19 cellular contexts compared by ENCODE assay signal in genomic region chr17:80452173-80452915, GRCh38. TPM values are rescaled to one million over a fixed set of nuclear protein-coding genes. Genes with fewer than 3 reads are reported as not detected.
A peak's percentile ranks its signal among the peaks of the same experiment; 100 is the strongest.
DNase-seq lines count a peak whose midpoint lies in the region; ATAC-seq lines count a peak whose summit lies in the region.
"Had no signal": no experiment of that assay in that cellular context is flagged by ENCODE, and none has a peak within 500 bp of the region (broad histone marks: within the 10 kb centered on the region; RNA-seq: fewer than 3 reads in every experiment).

No MANE protein-coding gene starts in this region.

- no peak overlapping the region for H2BK12ac ChIP-seq in neuronal stem cell (ENCODE audit: low read length)

- peak overlapping the region; percentile 43 for H3K23ac ChIP-seq in neuronal stem cell (ENCODE audit: low read depth, low read length, poor library complexity)

- H3K18ac ChIP-seq in neuronal stem cell (ENCODE audit: low read length): no peak overlapping the region

- H3K4me2 ChIP-seq in neuronal stem cell (ENCODE audit: insufficient read depth, low read length, poor library complexity, severe bottlenecking): no peak overlapping the region

- H4K91ac ChIP-seq in neuronal stem cell (ENCODE audit: low read depth, low read length, poor library complexity): no peak overlapping the region

- peak overlapping the region; percentile 15 for H3K9ac ChIP-seq in neuronal stem cell (ENCODE audit: low read depth, low read length, poor library complexity)

- peaks cover 0 to 21% (median 0%) of the 10 kb centered on the region in 3 experiments for H3K27me3 ChIP-seq in neuronal stem cell (ENCODE audit: control insufficient read depth in 3 of 3, insufficient read depth in 3 of 3, low read depth in 1 of 3, low read length in 3 of 3)
- H3K27me3 ChIP-seq: gastroesophageal sphincter, SJSA1 had no signal

- H2BK120ac ChIP-seq in neuronal stem cell (ENCODE audit: low read depth, low read length): no peak overlapping the region

- no peaks in the 10 kb centered on the region for H3K79me1 ChIP-seq in neuronal stem cell (ENCODE audit: low read depth, low read length)

- no peak overlapping the region for H3K4ac ChIP-seq in neuronal stem cell (ENCODE audit: low read length)

- WGBS in neuronal stem cell (ENCODE audit: extremely low coverage in 2 of 2, insufficient read length in 2 of 2, insufficient replicate concordance in 1 of 2), 2 donors: no CpG with 5 or more reads among the region's 14 CpGs

- H3K14ac ChIP-seq in neuronal stem cell (ENCODE audit: low read length): no peak overlapping the region

- ATAC-seq in left ventricle myocardium superior: no peak
- no peak for ATAC-seq in HG03342 (IDR thresholded peaks at IDR 0.05; ENCODE audit: unreplicated experiment)
- ATAC-seq: activated T-cell treated with anti-CD3 and anti-CD28 coated beads, Interleukin-2, amount 50 U/mL, for 4 hours; gastroesophageal sphincter; T-helper 17 cell had no signal

- H4K8ac ChIP-seq in neuronal stem cell (ENCODE audit: low read depth, low read length): no peak overlapping the region

- no peaks in the 10 kb centered on the region for H3K9me3 ChIP-seq in neuronal stem cell (replicated peaks in 1 of 2; ENCODE audit: control insufficient read depth in 2 of 2, insufficient read depth in 1 of 2, low read depth in 1 of 2, low read length in 2 of 2)
- H3K9me3 ChIP-seq: gastroesophageal sphincter, spleen had no signal

- H3K4me3 ChIP-seq in neuronal stem cell (ENCODE audit: low read length in 2 of 2): no peak overlapping the region
- H3K4me3 ChIP-seq: gastroesophageal sphincter, SJSA1, spleen had no signal

- H3K4me1 ChIP-seq in neuronal stem cell (ENCODE audit: control insufficient read depth in 2 of 2, insufficient read depth in 1 of 2, low read depth in 1 of 2, low read length in 2 of 2): peaks cover 11% of the 10 kb centered on the region in 2 donors

- H3K27ac ChIP-seq in cingulate gyrus (ENCODE audit: low read depth, low read length) (peak overlapping the region; percentile 29), neuronal stem cell (replicated peaks; ENCODE audit: low read length) (no peak overlapping the region)
- H3K27ac ChIP-seq: epithelial cell of prostate, gastroesophageal sphincter, SJSA1 had no signal

- H2AK5ac ChIP-seq in neuronal stem cell (ENCODE audit: low read depth, low read length): no peak overlapping the region

- H2BK15ac ChIP-seq in neuronal stem cell (ENCODE audit: low read length): no peak overlapping the region

- peak; percentile 95 for DNase-seq in DMS 273 (lab: John Stamatoyannopoulos, UW; ENCODE audit: unreplicated experiment)
- peak; percentile 16 for DNase-seq in NCI-H524 treated with DMSO at 0.1 percent for 48 hours (lab: John Stamatoyannopoulos, UW)
- no peak for DNase-seq in neuronal stem cell (ENCODE audit: low spot score)
- DNase-seq in stimulated activated naive CD4-positive, alpha-beta T cell treated with Interleukin-2 at 50 U/mL for 16 hours (lab: John Stamatoyannopoulos, UW): no peak
- DNase-seq in left ventricle myocardium superior: no peak
- DNase-seq: activated CD4-positive, alpha-beta memory T cell treated with anti-CD3 and anti-CD28 coated beads, Interleukin-2, amount 10 ng/mL, durations not matched to agents 7 days and 5 days; activated naive CD8-positive, alpha-beta T cell treated with anti-CD3 and anti-CD28 coated beads, Interleukin-2, amount 10 ng/mL, durations not matched to agents 7 days and 5 days; activated T-cell treated with anti-CD3 and anti-CD28 coated beads, Interleukin-2, amount 50 U/mL, for 4 hours; mesendoderm; NCI-H748 treated with DMSO at 0.1 percent for 48 hours; spleen; stimulated activated CD4-positive, alpha-beta T cell treated with anti-CD3 and anti-CD28 coated beads, Interleukin-4, amount 100 ng/mL, for 4 hours; T-helper 17 cell had no signal

- no peak overlapping the region for H2BK5ac ChIP-seq in neuronal stem cell (ENCODE audit: low read length)

- intact Hi-C loops in left ventricle myocardium superior (cut with micrococcal nuclease): no loop called here

- H2AFZ ChIP-seq in neuronal stem cell (ENCODE audit: low read length): no peak overlapping the region

- H3K36me3 ChIP-seq in neuronal stem cell (replicated peaks in 1 of 2; ENCODE audit: control insufficient read depth in 2 of 2, insufficient read depth in 2 of 2, low read length in 2 of 2): no peaks in the 10 kb centered on the region
- H3K36me3 ChIP-seq: gastroesophageal sphincter, spleen had no signal

RNA-seq across cellular contexts. Expression of gene NPTX1, which starts 24.1 kb away (rescaled TPM):
- 0.43 TPM for polyA plus RNA-seq in neuronal stem cell (2013, experiment 1 of 2)
- 0.35 TPM for polyA plus RNA-seq in neuronal stem cell (2013, experiment 2 of 2)
- not detected for total RNA-seq in left ventricle myocardium superior
- total RNA-seq: renal cortical epithelial cell had no signal

RNA-seq across cellular contexts. Expression of gene ENDOV, which starts 37.4 kb away (rescaled TPM):
- polyA plus RNA-seq in neuronal stem cell (2013, experiment 1 of 2): 24.9 TPM
- 22.9 TPM for polyA plus RNA-seq in neuronal stem cell (2013, experiment 2 of 2)
- 9.1 TPM for total RNA-seq in left ventricle myocardium superior

Comparison
In these comparisons a context has a peak if more than half of its experiments do, and no peak if none do; other contexts are left out.
1. DNase-seq: peak in DMS 273 (single experiment) and NCI-H524 treated with DMSO at 0.1 percent for 48 hours (single experiment); none in neuronal stem cell (single experiment), stimulated activated naive CD4-positive, alpha-beta T cell treated with Interleukin-2 at 50 U/mL for 16 hours (single experiment) and left ventricle myocardium superior (single experiment).